10 cellular contexts compared by ENCODE assay signal in genomic region chr12:913919-914718, GRCh38. TPM values are rescaled to one million over a fixed set of nuclear protein-coding genes. Genes with fewer than 3 reads are reported as not detected.
DNase-seq lines count a peak whose midpoint lies in the region; ATAC-seq, FAIRE-seq and TF ChIP-seq lines count a peak whose summit lies in the region.
"Had no signal": no experiment of that assay in that cellular context is flagged by ENCODE, and none has a peak within 500 bp of the region (broad histone marks: within the 10 kb centered on the region; RNA-seq: fewer than 3 reads in every experiment).

No MANE protein-coding gene starts in this region.

- POLR2A ChIA-PET in naive thymus-derived CD4-positive, alpha-beta T cell (lab: Charles Lee), result interaction anchor here (0.7 kb wide), 1 partner anchor 35 kb away, joined by 3 read pairs; the partner anchor contains the start of gene RAD52

- H3K4me3 Mint-ChIP-seq in astrocyte (ENCODE audit: unreplicated experiment), result peak overlapping the region; percentile 70
- H3K4me3 Mint-ChIP-seq in naive thymus-derived CD4-positive, alpha-beta T cell, result no peak overlapping the region
- no peak overlapping the region for H3K4me3 Mint-ChIP-seq in activated T-helper 1 cell treated with anti-CD3 and anti-CD28 coated beads, Interleukin-12 subunit alpha, Interleukin-12 subunit beta, Interleukin-2, Interleukin-4 antibody, amounts not matched to agents 30 ng/mL and 10 ng/mL and 1 ng/mL, durations not matched to agents 14 hours and 24 hours and 36 hours

- H3K36me3 Mint-ChIP-seq in astrocyte (ENCODE audit: low read depth, unreplicated experiment), result peaks cover 22% of the 10 kb centered on the region
- H3K36me3 Mint-ChIP-seq in naive thymus-derived CD4-positive, alpha-beta T cell, result peaks cover 6 to 53% (median 28%) of the 10 kb centered on the region in 5 donors
- peaks cover 40% of the 10 kb centered on the region for H3K36me3 Mint-ChIP-seq in activated T-helper 1 cell treated with anti-CD3 and anti-CD28 coated beads, Interleukin-12 subunit alpha, Interleukin-12 subunit beta, Interleukin-2, Interleukin-4 antibody, amounts not matched to agents 30 ng/mL and 10 ng/mL and 1 ng/mL, durations not matched to agents 14 hours and 24 hours and 36 hours (ENCODE audit: low read depth)

- H3K36me3 ChIP-seq in astrocyte (ENCODE audit: insufficient read depth, low read length), result peaks cover 35% of the 10 kb centered on the region
- peaks cover 23 to 82% (median 24%) of the 10 kb centered on the region in 3 experiments for H3K36me3 ChIP-seq in naive thymus-derived CD4-positive, alpha-beta T cell (ENCODE audit: control insufficient read depth in 2 of 3, insufficient read depth in 3 of 3, low read length in 3 of 3)
- H3K36me3 ChIP-seq in MM.1S (replicated peaks; ENCODE audit: insufficient read depth, low read length), result peaks cover 10% of the 10 kb centered on the region; the same call in 1 of the 2 replicates

- H3K27me3 ChIP-seq in astrocyte (ENCODE audit: insufficient read depth, low read length) (no peaks in the 10 kb centered on the region), MM.1S (replicated peaks; ENCODE audit: insufficient read depth, low read length) (no peaks in the 10 kb centered on the region)
- no peaks in the 10 kb centered on the region for H3K27me3 ChIP-seq in naive thymus-derived CD4-positive, alpha-beta T cell (ENCODE audit: control insufficient read depth in 2 of 2, insufficient read depth in 2 of 2, low read length in 2 of 2)
- H3K27me3 ChIP-seq: MG63 had no signal

- H2AFZ ChIP-seq in astrocyte (ENCODE audit: low read depth, low read length), result no peak overlapping the region
- H2AFZ ChIP-seq in MM.1S (ENCODE audit: low read length), result no peak overlapping the region

- H4K20me1 ChIP-seq in astrocyte (ENCODE audit: insufficient read depth, low read length) (peaks cover 11% of the 10 kb centered on the region), MM.1S (ENCODE audit: insufficient read depth, low read length) (no peaks in the 10 kb centered on the region)

- H3K79me2 ChIP-seq in astrocyte (ENCODE audit: insufficient read depth, low read length) (peaks cover 2% of the 10 kb centered on the region), MM.1S (ENCODE audit: low read length) (no peaks in the 10 kb centered on the region)

- peak; percentile 26 for ATAC-seq in naive thymus-derived CD4-positive, alpha-beta T cell
- ATAC-seq: lower lobe of right lung had no signal

- peaks cover 18% of the 10 kb centered on the region for H3K4me1 Mint-ChIP-seq in astrocyte (ENCODE audit: low read depth, unreplicated experiment)
- peaks cover 12 to 35% (median 24%) of the 10 kb centered on the region in 7 donors for H3K4me1 Mint-ChIP-seq in naive thymus-derived CD4-positive, alpha-beta T cell
- H3K4me1 Mint-ChIP-seq in activated T-helper 1 cell treated with anti-CD3 and anti-CD28 coated beads, Interleukin-12 subunit alpha, Interleukin-12 subunit beta, Interleukin-2, Interleukin-4 antibody, amounts not matched to agents 30 ng/mL and 10 ng/mL and 1 ng/mL, durations not matched to agents 14 hours and 24 hours and 36 hours (ENCODE audit: low read depth), result peaks cover 18% of the 10 kb centered on the region

- H3F3A ChIP-seq in MM.1S (ENCODE audit: insufficient read depth, low read length), result no peaks in the 10 kb centered on the region

- intact Hi-C loops in naive thymus-derived CD4-positive, alpha-beta T cell (cut with micrococcal nuclease), result no loop called here
- intact Hi-C loops in activated T-helper 1 cell treated with anti-CD3 and anti-CD28 coated beads, Interleukin-12 subunit alpha, Interleukin-12 subunit beta, Interleukin-2, Interleukin-4 antibody, amounts not matched to agents 30 ng/mL and 10 ng/mL and 1 ng/mL, durations not matched to agents 14 hours and 24 hours and 36 hours (cut with micrococcal nuclease), result no loop called here

- H3K27me3 Mint-ChIP-seq in astrocyte (ENCODE audit: low read depth, unreplicated experiment), result no peaks in the 10 kb centered on the region
- H3K27me3 Mint-ChIP-seq in naive thymus-derived CD4-positive, alpha-beta T cell, result no peaks in the 10 kb centered on the region
- H3K27me3 Mint-ChIP-seq in activated T-helper 1 cell treated with anti-CD3 and anti-CD28 coated beads, Interleukin-12 subunit alpha, Interleukin-12 subunit beta, Interleukin-2, Interleukin-4 antibody, amounts not matched to agents 30 ng/mL and 10 ng/mL and 1 ng/mL, durations not matched to agents 14 hours and 24 hours and 36 hours (ENCODE audit: insufficient read depth), result no peaks in the 10 kb centered on the region

- peak overlapping the region; percentile 94 for H3K27ac Mint-ChIP-seq in astrocyte (ENCODE audit: unreplicated experiment)
- peak overlapping the region in 8 of 9 donors; percentile 44 to 88 (median 76) for H3K27ac Mint-ChIP-seq in naive thymus-derived CD4-positive, alpha-beta T cell
- H3K27ac Mint-ChIP-seq in activated T-helper 1 cell treated with anti-CD3 and anti-CD28 coated beads, Interleukin-12 subunit alpha, Interleukin-12 subunit beta, Interleukin-2, Interleukin-4 antibody, amounts not matched to agents 30 ng/mL and 10 ng/mL and 1 ng/mL, durations not matched to agents 14 hours and 24 hours and 36 hours, result no peak overlapping the region

- peaks cover 20% of the 10 kb centered on the region for H3K4me1 ChIP-seq in astrocyte (ENCODE audit: insufficient read depth, low read length)
- H3K4me1 ChIP-seq in naive thymus-derived CD4-positive, alpha-beta T cell (ENCODE audit: control insufficient read depth in 2 of 2, insufficient read depth in 2 of 2, low read length in 2 of 2), result peaks cover 0 to 6% of the 10 kb centered on the region in 2 donors
- no peaks in the 10 kb centered on the region for H3K4me1 ChIP-seq in MM.1S (ENCODE audit: low read length)

- H3K9me3 ChIP-seq in astrocyte (ENCODE audit: insufficient read depth, low read depth, low read length), result no peaks in the 10 kb centered on the region
- no peaks in the 10 kb centered on the region for H3K9me3 ChIP-seq in naive thymus-derived CD4-positive, alpha-beta T cell (ENCODE audit: control insufficient read depth in 2 of 3, low read length in 3 of 3)
- no peaks in the 10 kb centered on the region for H3K9me3 ChIP-seq in MM.1S (replicated peaks; ENCODE audit: insufficient read depth, low read length)
- H3K9me3 ChIP-seq: lower lobe of right lung, MG63 had no signal

- CTCF ChIA-PET in naive thymus-derived CD4-positive, alpha-beta T cell (lab: Charles Lee), result no interaction called here

- peaks cover 2% of the 10 kb centered on the region for H3K9me3 Mint-ChIP-seq in astrocyte (ENCODE audit: unreplicated experiment)
- peaks cover 0 to 7% (median 0%) of the 10 kb centered on the region in 11 donors for H3K9me3 Mint-ChIP-seq in naive thymus-derived CD4-positive, alpha-beta T cell
- H3K9me3 Mint-ChIP-seq in activated T-helper 1 cell treated with anti-CD3 and anti-CD28 coated beads, Interleukin-12 subunit alpha, Interleukin-12 subunit beta, Interleukin-2, Interleukin-4 antibody, amounts not matched to agents 30 ng/mL and 10 ng/mL and 1 ng/mL, durations not matched to agents 14 hours and 24 hours and 36 hours, result no peaks in the 10 kb centered on the region

- DNase-seq in CD1c-positive myeloid dendritic cell (ENCODE audit: extremely low spot score) (peak; percentile 40), HT1080 (ENCODE audit: low read depth) (peak; percentile 96), astrocyte (ENCODE audit: low read depth) (peak; percentile 94), substantia nigra (lab: John Stamatoyannopoulos, UW) (no peak), MM.1S (no peak)
- DNase-seq in naive thymus-derived CD4-positive, alpha-beta T cell, result no peak
- DNase-seq in activated T-helper 1 cell treated with anti-CD3 and anti-CD28 coated beads, Interleukin-12 subunit alpha, Interleukin-12 subunit beta, Interleukin-2, Interleukin-4 antibody, amounts not matched to agents 30 ng/mL and 10 ng/mL and 1 ng/mL, durations not matched to agents 14 hours and 24 hours and 36 hours (ENCODE audit: low spot score), result no peak
- DNase-seq in activated CD4-positive, alpha-beta T cell treated with anti-CD3 and anti-CD28 coated beads, Interleukin-2, amount 50 U/mL, for 1 hour, result no peak
- DNase-seq: lower lobe of right lung, MG63 had no signal

- H3K4me2 ChIP-seq in astrocyte (ENCODE audit: low read length) (peak overlapping the region; percentile 71), MM.1S (ENCODE audit: low read depth, low read length) (no peak overlapping the region)

- H3K27ac ChIP-seq in astrocyte (ENCODE audit: low read depth, low read length), result peak overlapping the region; percentile 82
- H3K27ac ChIP-seq in naive thymus-derived CD4-positive, alpha-beta T cell (ENCODE audit: low read depth, low read length), result no peak overlapping the region
- H3K27ac ChIP-seq in substantia nigra (ENCODE audit: low read depth, low read length, poor library complexity, severe bottlenecking), result no peak overlapping the region
- no peak overlapping the region for H3K27ac ChIP-seq in MM.1S (ENCODE audit: low read length)
- H3K27ac ChIP-seq: lower lobe of right lung had no signal

- H3K9me2 ChIP-seq in MM.1S (replicated peaks; ENCODE audit: insufficient read depth, low read length), result no peaks in the 10 kb centered on the region

- TF ChIP-seq CTCF in astrocyte (IDR thresholded peaks at IDR 0.05; ENCODE audit: insufficient read depth, low read depth, low read length) (no peak), MM.1S (IDR thresholded peaks at IDR 0.05; ENCODE audit: low read length) (no peak)

- FAIRE-seq in astrocyte (lab: Jason Lieb, UNC), result peak; percentile 96

- H3K4me3 ChIP-seq in astrocyte (ENCODE audit: insufficient read depth, low read depth, low read length), result no peak overlapping the region
- H3K4me3 ChIP-seq in naive thymus-derived CD4-positive, alpha-beta T cell (ENCODE audit: low read length), result no peak overlapping the region
- no peak overlapping the region for H3K4me3 ChIP-seq in MM.1S (ENCODE audit: low read length)
- H3K4me3 ChIP-seq: lower lobe of right lung, MG63 had no signal

- H3K9ac ChIP-seq in astrocyte (ENCODE audit: low read length) (peak overlapping the region; percentile 74), MM.1S (ENCODE audit: low read length) (no peak overlapping the region)

RNA-seq across cellular contexts. Expression of gene RAD52, which starts 35.4 kb away (rescaled TPM):
- 9.9 and 21.9 TPM in 2 replicates for total RNA-seq in HT1080 (2014; rRNA removed; shearing (Covaris generic))
- 8.3 and 10.7 TPM in 2 replicates for polyA plus RNA-seq in HT1080 (2015; cell fraction: cytosol; rRNA removed)
- 63.0 and 76.0 TPM in 2 replicates for polyA plus RNA-seq in HT1080 (2015; cell fraction: nucleus; rRNA removed)
- total RNA-seq in astrocyte, result 11.7 and 12.4 TPM in 2 replicates
- total RNA-seq in naive thymus-derived CD4-positive, alpha-beta T cell, result 10 to 100 TPM; 11.0 to 34.9 (median 18.3) TPM
- 1 to 10 TPM; 2.8 to 4.7 TPM for polyA plus RNA-seq in naive thymus-derived CD4-positive, alpha-beta T cell
- total RNA-seq in activated T-helper 1 cell treated with anti-CD3 and anti-CD28 coated beads, Interleukin-12 subunit alpha, Interleukin-12 subunit beta, Interleukin-2, Interleukin-4 antibody, amounts not matched to agents 30 ng/mL and 10 ng/mL and 1 ng/mL, durations not matched to agents 14 hours and 24 hours and 36 hours, result 15.4 and 17.4 TPM in 2 replicates

Comparison
In these comparisons a context has a peak if more than half of its experiments do, and no peak if none do; other contexts are left out.
1. DNase-seq: peak in CD1c-positive myeloid dendritic cell (single experiment), HT1080 (single experiment) and astrocyte (single experiment); none in naive thymus-derived CD4-positive, alpha-beta T cell (0 of 9), substantia nigra (0 of 49), MM.1S (single experiment), activated T-helper 1 cell treated with anti-CD3 and anti-CD28 coated beads, Interleukin-12 subunit alpha, Interleukin-12 subunit beta, Interleukin-2, Interleukin-4 antibody, amounts not matched to agents 30 ng/mL and 10 ng/mL and 1 ng/mL, durations not matched to agents 14 hours and 24 hours and 36 hours (single experiment) and activated CD4-positive, alpha-beta T cell treated with anti-CD3 and anti-CD28 coated beads, Interleukin-2, amount 50 U/mL, for 1 hour (single experiment).